8 cellular contexts compared by ENCODE assay signal in the genomic region with DNA sequence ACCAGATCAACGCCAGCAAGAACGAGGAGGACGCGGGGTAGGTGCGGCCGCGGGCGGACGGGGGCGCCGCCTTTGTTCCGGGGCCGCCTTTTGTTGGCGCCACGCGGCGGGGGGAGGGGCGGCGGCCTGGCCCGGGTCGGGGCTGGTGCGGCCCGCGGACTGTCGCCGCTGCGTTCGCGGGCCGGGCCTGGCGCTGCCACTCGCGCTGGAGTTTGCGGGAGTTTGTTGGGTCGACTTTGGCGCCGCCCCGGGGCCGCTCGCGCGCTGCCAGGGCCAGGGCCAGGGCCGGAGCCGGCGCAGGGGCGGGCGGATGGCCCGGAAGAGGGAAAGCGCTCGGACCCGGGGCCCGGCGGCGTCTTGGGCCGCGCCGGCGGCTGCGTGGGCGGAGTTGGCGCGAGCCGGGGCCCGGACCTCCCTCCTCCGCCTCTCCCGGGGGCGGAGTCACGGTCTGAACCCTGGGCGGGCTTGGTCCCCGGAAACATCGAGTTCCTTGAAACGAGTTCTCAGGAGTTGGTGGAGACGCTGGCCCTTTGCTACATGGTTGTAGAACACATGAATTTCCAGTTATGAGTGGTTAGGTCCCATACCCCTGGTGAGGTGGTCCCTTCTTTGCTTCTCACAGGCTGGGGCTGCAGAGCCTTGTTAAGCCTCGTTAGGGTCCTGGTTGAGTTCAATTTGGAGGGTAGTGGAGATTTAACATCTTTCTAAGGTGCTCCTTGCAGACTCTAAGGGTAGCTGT. TPM values are rescaled to one million over a fixed set of nuclear protein-coding genes. Genes with fewer than 3 reads are reported as not detected.
DNase-seq lines count a peak whose midpoint lies in the region; ATAC-seq and TF ChIP-seq lines count a peak whose summit lies in the region.

No MANE protein-coding gene starts in this region.

- peak overlapping the region; percentile 74 to 98 (median 90) for H3K27ac ChIP-seq in adrenal gland
- peak overlapping the region; percentile 96 for H3K27ac ChIP-seq in left ventricle myocardium inferior (replicated peaks)
- peak overlapping the region; percentile 96 for H3K27ac ChIP-seq in psoas muscle
- H3K27ac ChIP-seq in urinary bladder (ENCODE audit: low read depth): peak overlapping the region; percentile 93

- peak overlapping the region; percentile 34 to 84 (median 62) for H3K4me3 ChIP-seq in adrenal gland
- H3K4me3 ChIP-seq in left ventricle myocardium inferior: peak overlapping the region; percentile 94
- H3K4me3 ChIP-seq in psoas muscle: peak overlapping the region; percentile 95
- peak overlapping the region; percentile 95 for H3K4me3 ChIP-seq in urinary bladder (ENCODE audit: low read depth, low read length)

- WGBS in adrenal gland, 4 donors: 0 to 1% (median 0%) methylated on average over 1 to 74 of the region's 74 CpGs
- 1% methylated on average over 39 to 74 of the region's 74 CpGs for WGBS in psoas muscle, 3 donors
- under 1% methylated on average over 73 of the region's 74 CpGs for WGBS in urinary bladder

- DNase-seq in Daoy (ENCODE audit: low read depth) (peak; percentile 86), HuH-7 (ENCODE audit: low spot score) (peak; percentile 85), SW 1271 (lab: John Stamatoyannopoulos, UW) (peak; percentile 68 to 80), adrenal gland (peak; percentile 82 to 90 (median 85)), left ventricle myocardium inferior (peak; percentile 80), psoas muscle (peak; percentile 86 to 88)

- ATAC-seq in GM21447 (IDR thresholded peaks at IDR 0.05; ENCODE audit: unreplicated experiment) (peak; percentile 54), psoas muscle (peak; percentile 48 to 57 (median 52))

- H3K27me3 ChIP-seq in adrenal gland (no peaks in the 10 kb centered on the region), left ventricle myocardium inferior (ENCODE audit: low read depth) (no peaks in the 10 kb centered on the region), psoas muscle (ENCODE audit: insufficient read depth in 3 of 3, low read length in 2 of 3) (no peaks in the 10 kb centered on the region)

- intact Hi-C loops in adrenal gland (cut with DNase I): no loop called here
- intact Hi-C loops in left ventricle myocardium inferior (cut with micrococcal nuclease): no loop called here
- intact Hi-C loops in psoas muscle (cut with DNase I): loop anchor here in 1 of 2 donors (5.0 kb wide), 1 partner anchor 817 kb away; the partner anchor contains the start of gene ZNF879

- H3K36me3 ChIP-seq in adrenal gland (replicated peaks in 1 of 2) (peaks cover 0 to 36% of the 10 kb centered on the region in 2 donors), left ventricle myocardium inferior (peaks cover 40% of the 10 kb centered on the region), psoas muscle (ENCODE audit: insufficient read depth in 1 of 2, low read depth in 1 of 2) (peaks cover 7 to 45% of the 10 kb centered on the region in 2 donors), urinary bladder (ENCODE audit: insufficient read depth) (peaks cover 1% of the 10 kb centered on the region)

- TF ChIP-seq CTCF in adrenal gland (IDR thresholded peaks at IDR 0.05) (no peak), left ventricle myocardium inferior (IDR thresholded peaks at IDR 0.05; ENCODE audit: borderline replicate concordance) (no peak), psoas muscle (IDR thresholded peaks at IDR 0.05) (no peak)

- peak in 1 of 2 donors; percentile 60 for TF ChIP-seq POLR2A in adrenal gland (IDR thresholded peaks at IDR 0.05)

- H3K4me1 ChIP-seq in adrenal gland (replicated peaks in 1 of 2) (peaks cover 15 to 39% of the 10 kb centered on the region in 2 donors), left ventricle myocardium inferior (peaks cover 43% of the 10 kb centered on the region), psoas muscle (peaks cover 19% of the 10 kb centered on the region), urinary bladder (ENCODE audit: insufficient read depth) (no peaks in the 10 kb centered on the region)

- no peaks in the 10 kb centered on the region for H3K9me3 ChIP-seq in adrenal gland (replicated peaks in 1 of 3)
- H3K9me3 ChIP-seq in left ventricle myocardium inferior (replicated peaks): no peaks in the 10 kb centered on the region
- no peaks in the 10 kb centered on the region for H3K9me3 ChIP-seq in psoas muscle

RNA-seq across cellular contexts. Expression of gene HNRNPAB, which starts 0.8 kb away (rescaled TPM):
- 152 and 169 TPM in 2 replicates for total RNA-seq in Daoy (2014; rRNA removed; shearing (Covaris generic))
- 100 to 1,000 TPM in 7 of 8 donors, 10 to 100 TPM in 1; 96.3 to 265 (median 117) TPM for total RNA-seq in adrenal gland
- polyA plus RNA-seq in adrenal gland: 100 to 1,000 TPM; 112 to 195 (median 146) TPM
- total RNA-seq in left ventricle myocardium inferior: 85.2 TPM
- 100 to 1,000 TPM in 3 of 4 donors, 10 to 100 TPM in 1; 74.1 to 210 (median 140) TPM for total RNA-seq in psoas muscle
- 100 to 1,000 TPM in 2 of 3 donors, 10 to 100 TPM in 1; 97.5 to 243 (median 181) TPM for polyA plus RNA-seq in psoas muscle
- 46.3 TPM for total RNA-seq in urinary bladder
- 109 TPM for polyA plus RNA-seq in urinary bladder

RNA-seq across cellular contexts. Expression of gene GMCL2, which starts 18.0 kb away (rescaled TPM):
- total RNA-seq in Daoy (2014; rRNA removed; shearing (Covaris generic)): not detected in 2 replicates
- total RNA-seq in adrenal gland (not detected), left ventricle myocardium inferior (not detected), psoas muscle (not detected), urinary bladder (0.16 TPM)
- polyA plus RNA-seq in adrenal gland (not detected), psoas muscle (not detected), urinary bladder (not detected)

RNA-seq across cellular contexts. Expression of gene PHYKPL, which starts 27.4 kb away (rescaled TPM):
- total RNA-seq in Daoy (2014; rRNA removed; shearing (Covaris generic)): 12.3 and 14.1 TPM in 2 replicates
- 10 to 100 TPM; 15.0 to 93.2 (median 62.4) TPM for total RNA-seq in adrenal gland
- 100 to 1,000 TPM in 1 of 3 donors, 10 to 100 TPM in 2; 21.2 to 125 (median 89.6) TPM for polyA plus RNA-seq in adrenal gland
- 34.0 TPM for total RNA-seq in left ventricle myocardium inferior
- total RNA-seq in psoas muscle: 10 to 100 TPM; 43.2 to 51.6 (median 45.2) TPM
- 10 to 100 TPM; 22.3 to 43.9 (median 27.5) TPM for polyA plus RNA-seq in psoas muscle
- 49.1 TPM for total RNA-seq in urinary bladder
- polyA plus RNA-seq in urinary bladder: 40.3 TPM

RNA-seq across cellular contexts. Expression of gene NHP2, which starts 51.5 kb away (rescaled TPM):
- 634 and 724 TPM in 2 replicates for total RNA-seq in Daoy (2014; rRNA removed; shearing (Covaris generic))
- total RNA-seq in adrenal gland (100 to 1,000 TPM in 6 of 8 donors, 10 to 100 TPM in 2; 70.6 to 269 (median 133) TPM), left ventricle myocardium inferior (78.1 TPM), psoas muscle (100 to 1,000 TPM in 2 of 4 donors, 10 to 100 TPM in 2; 86.9 to 131 (median 96.0) TPM), urinary bladder (44.0 TPM)
- polyA plus RNA-seq in adrenal gland (100 to 1,000 TPM in 1 of 3 donors, 10 to 100 TPM in 2; 65.2 to 106 (median 68.6) TPM), psoas muscle (100 to 1,000 TPM; 132 to 301 (median 147) TPM), urinary bladder (203 TPM)

Comparison
In these comparisons a context has a peak if more than half of its experiments do, and no peak if none do; other contexts are left out.
1. Peak in every context shown above with its lines: DNase-seq, ATAC-seq, H3K4me3 ChIP-seq and H3K27ac ChIP-seq.